Comparison of ENCODE assay signal across 8 cellular contexts in genomic region chr19:35648017-35648961, GRCh38. TPM values are rescaled to one million over a fixed set of nuclear protein-coding genes. Genes with fewer than 3 reads are reported as not detected.
A peak's percentile ranks its signal among the peaks of the same experiment; 100 is the strongest.
DNase-seq lines count a peak whose midpoint lies in the region; ATAC-seq, FAIRE-seq and TF ChIP-seq lines count a peak whose summit lies in the region.

Gene COX6B1 (plus strand): TSS chr19:35648323. CDS start chr19:35651244, 2,921 bp downstream.

- DNase-seq in GM10266 (ENCODE audit: extremely low spot score) (peak; percentile 96), NCI-H1417 (lab: John Stamatoyannopoulos, UW) (peak; percentile 93 to 99 (median 98)), SW 1271 (lab: John Stamatoyannopoulos, UW) (peak; percentile 92 to 96), Right ventricle myocardium inferior (ENCODE audit: missing footprints) (peak; percentile 94), pancreas (peak; percentile 83 to 95 (median 94)), tibial artery (peak; percentile 95 to 96)
- DNase-seq in activated naive CD8-positive, alpha-beta T cell treated with anti-CD3 and anti-CD28 coated beads, Interleukin-2, amount 50 U/mL, for 16 hours (ENCODE audit: low read depth, low spot score), result peak; percentile 90

- H3K4me3 ChIP-seq in pancreas, result peak within 1 kb of the TSS; percentile 52 to 83 (median 72)
- peak within 1 kb of the TSS; percentile 59 to 66 for H3K4me3 ChIP-seq in tibial artery

- H3K4me1 ChIP-seq in pancreas, result peaks cover 3 to 12% (median 8%) of the 10 kb centered on the region in 3 donors
- peaks cover 4 to 42% (median 28%) of the 10 kb centered on the region in 4 donors for H3K4me1 ChIP-seq in tibial artery

- no peaks in the 10 kb centered on the region for H3K9me3 ChIP-seq in pancreas
- no peaks in the 10 kb centered on the region for H3K9me3 ChIP-seq in tibial artery

- FAIRE-seq in pancreas (lab: Jason Lieb, UNC), result peak; percentile 89

- intact Hi-C loops in Right ventricle myocardium inferior (cut with DNase I), result loop anchor here (5.0 kb wide), 1 partner anchor 99 kb away; the partner anchor contains the start of genes LIN37, PSENEN and U2AF1L4
- intact Hi-C loops in pancreas (cut with DNase I), result no loop called here
- intact Hi-C loops in tibial artery (cut with DNase I; ENCODE audit: low total_unique reads), result no loop called here

- peak; percentile 63 for ATAC-seq in HG02759 (IDR thresholded peaks at IDR 0.05; ENCODE audit: unreplicated experiment)
- ATAC-seq in Right ventricle myocardium inferior, result peak; percentile 75
- ATAC-seq in pancreas, result peak; percentile 47 to 78 (median 72)

- TF ChIP-seq CTCF in GM10266 (IDR thresholded peaks at IDR 0.05; ENCODE audit: control insufficient read depth, insufficient read depth, low read depth, missing control alignments), result no peak
- no peak for TF ChIP-seq CTCF in pancreas (IDR thresholded peaks at IDR 0.05)
- TF ChIP-seq CTCF in tibial artery (IDR thresholded peaks at IDR 0.05), result no peak

- 0 to 1% methylated on average over 46 of the region's 46 CpGs for WGBS in pancreas, 2 donors

- no peaks in the 10 kb centered on the region for H3K27me3 ChIP-seq in pancreas
- no peaks in the 10 kb centered on the region for H3K27me3 ChIP-seq in tibial artery

- peak within 1 kb of the TSS; percentile 56 to 81 (median 67) for H3K27ac ChIP-seq in pancreas
- H3K27ac ChIP-seq in tibial artery, result peak within 1 kb of the TSS; percentile 71 to 82

- H3K36me3 ChIP-seq in pancreas, result peaks cover 0 to 4% (median 3%) of the 10 kb centered on the region in 3 donors
- H3K36me3 ChIP-seq in tibial artery, result peaks cover 10 to 34% (median 24%) of the 10 kb centered on the region in 3 donors

RNA-seq across cellular contexts. Expression of gene COX6B1, which starts in this region (rescaled TPM):
- total RNA-seq in Right ventricle myocardium inferior (1,537 TPM), pancreas (100 to 1,000 TPM; 119 to 164 (median 147) TPM)
- polyA plus RNA-seq in pancreas, result 100 to 1,000 TPM; 328 to 491 TPM

Comparison
In these comparisons a context has a peak if more than half of its experiments do, and no peak if none do; other contexts are left out.
1. Peak in every context shown above with its lines: DNase-seq, ATAC-seq, H3K4me3 ChIP-seq and H3K27ac ChIP-seq.